In the genomic region with DNA sequence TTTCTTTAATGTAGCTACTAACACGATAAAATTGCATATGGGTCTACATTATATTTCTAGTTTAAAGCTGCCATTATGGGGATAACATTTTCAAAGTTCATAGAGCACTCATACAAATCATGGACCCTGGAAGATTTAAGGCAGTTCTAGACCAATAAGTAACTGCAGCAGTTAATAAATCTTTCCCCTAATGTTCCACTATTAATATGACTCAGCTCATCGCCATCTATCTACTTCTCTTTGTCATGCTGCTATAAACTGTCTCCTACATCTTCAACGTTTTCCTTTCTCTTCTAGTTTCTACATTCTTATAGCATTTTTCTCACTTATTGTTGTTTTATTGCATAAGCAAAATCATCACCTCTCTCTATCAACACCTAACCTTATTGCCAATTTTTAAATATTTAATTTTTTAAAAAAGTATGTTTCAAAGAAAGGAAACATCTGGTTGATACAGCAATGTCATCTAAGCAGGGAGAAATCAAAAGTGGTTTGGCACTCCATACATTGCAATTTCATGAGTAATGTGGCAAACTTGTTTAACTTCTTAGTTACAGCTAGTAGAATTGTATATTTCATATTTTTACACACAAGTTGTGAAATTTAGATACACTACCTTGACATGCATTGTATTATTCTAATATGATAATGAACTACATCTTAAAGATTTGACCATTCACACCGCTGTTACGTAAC, we compare ENCODE assay signal across 14 cellular contexts.
DNase-seq lines count a peak whose midpoint lies in the region; ATAC-seq, FAIRE-seq and TF ChIP-seq lines count a peak whose summit lies in the region.
"Had no signal": no experiment of that assay in that cellular context is flagged by ENCODE, and none has a peak within 500 bp of the region (broad histone marks: within the 10 kb centered on the region; RNA-seq: fewer than 3 reads in every experiment).

No MANE protein-coding gene starts in this region.

- no peak for TF ChIP-seq CTCF in chondrocyte (IDR thresholded peaks at IDR 0.05)

- peaks cover 7% of the 10 kb centered on the region for H3K9me3 Mint-ChIP-seq in chondrocyte (ENCODE audit: low read depth)

- peak overlapping the region; percentile 32 for H3K27ac Mint-ChIP-seq in chondrocyte (ENCODE audit: unreplicated experiment)

- H3K27me3 Mint-ChIP-seq in chondrocyte (ENCODE audit: low read depth): no peaks in the 10 kb centered on the region

- ATAC-seq in GM18520 (IDR thresholded peaks at IDR 0.05; ENCODE audit: unreplicated experiment) (no peak), HG02970 (IDR thresholded peaks at IDR 0.05; ENCODE audit: low FRiP score, unreplicated experiment) (no peak)
- ATAC-seq: Right ventricle myocardium inferior had no signal

- H3K4me1 Mint-ChIP-seq in chondrocyte (ENCODE audit: low read depth): peaks cover 12% of the 10 kb centered on the region

- peak; percentile 72 for FAIRE-seq in RCC 7860 (lab: Jason Lieb, UNC)

- H3K4me3 Mint-ChIP-seq in chondrocyte (ENCODE audit: unreplicated experiment): no peak overlapping the region

- DNase-seq in A172 (ENCODE audit: low spot score): peak; percentile 27
- peak; percentile 65 for DNase-seq in RCC 7860 (ENCODE audit: low spot score)
- DNase-seq in chondrocyte (ENCODE audit: low spot score): no peak
- peak; percentile 35 for DNase-seq in kidney glomerular epithelial cell (lab: John Stamatoyannopoulos, UW)
- DNase-seq in stimulated activated CD4-positive, alpha-beta T cell treated with anti-CD3 and anti-CD28 coated beads, Interleukin-2, amount 100 ng/mL, for 48 hours: no peak
- DNase-seq in GOT3 (lab: John Stamatoyannopoulos, UW): no peak
- DNase-seq: MG63, NCI-H1105, NCI-H187 treated with DMSO at 0.1 percent for 48 hours, NCI-H446 treated with DMSO at 0.1 percent for 48 hours, NCI-H748 treated with DMSO at 0.1 percent for 48 hours had no signal

- no peaks in the 10 kb centered on the region for H3K36me3 Mint-ChIP-seq in chondrocyte (ENCODE audit: low read depth)

Comparison
In these comparisons a context has a peak if more than half of its experiments do, and no peak if none do; other contexts are left out.
1. DNase-seq: peak in A172 (single experiment), RCC 7860 (single experiment) and kidney glomerular epithelial cell (single experiment); none in chondrocyte (single experiment), stimulated activated CD4-positive, alpha-beta T cell treated with anti-CD3 and anti-CD28 coated beads, Interleukin-2, amount 100 ng/mL, for 48 hours (0 of 2) and GOT3 (single experiment).